12 cellular contexts compared by ENCODE assay signal in the genomic region with DNA sequence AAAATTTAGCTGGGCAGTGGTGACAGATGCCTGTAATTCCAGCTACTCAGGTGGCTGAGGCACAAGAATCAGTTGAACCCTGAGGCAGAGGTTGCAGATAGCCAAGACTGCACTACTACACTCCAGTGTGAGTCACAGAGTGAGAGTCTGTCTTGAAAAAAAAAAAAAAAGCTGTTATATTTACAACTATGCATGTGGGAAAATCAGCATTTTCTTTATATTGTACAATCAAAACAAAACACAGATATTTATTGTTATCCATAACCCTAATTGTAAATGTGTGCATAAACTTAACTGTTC. TPM values are rescaled to one million over a fixed set of nuclear protein-coding genes. Genes with fewer than 3 reads are reported as not detected.
DNase-seq lines count a peak whose midpoint lies in the region; ATAC-seq and TF ChIP-seq lines count a peak whose summit lies in the region.
"Had no signal": no experiment of that assay in that cellular context is flagged by ENCODE, and none has a peak within 500 bp of the region (broad histone marks: within the 10 kb centered on the region; RNA-seq: fewer than 3 reads in every experiment).

No MANE protein-coding gene starts in this region.

- no peak for TF ChIP-seq EP300 in suprapubic skin (IDR thresholded peaks at IDR 0.05)

- no peak overlapping the region for H3K4me3 Mint-ChIP-seq in T-cell
- H3K4me3 Mint-ChIP-seq: CD8-positive, alpha-beta memory T cell had no signal

- peaks cover 0 to 2% of the 10 kb centered on the region in 2 donors for H3K27me3 Mint-ChIP-seq in T-cell

- no peak for TF ChIP-seq POLR2A in suprapubic skin (IDR thresholded peaks at IDR 0.05)

- peaks cover 0 to 5% (median 0%) of the 10 kb centered on the region in 3 donors for H3K9me3 Mint-ChIP-seq in T-cell
- H3K9me3 Mint-ChIP-seq: CD8-positive, alpha-beta memory T cell had no signal

- no peaks in the 10 kb centered on the region for H3K9me3 ChIP-seq in suprapubic skin
- H3K9me3 ChIP-seq: heart right ventricle, SJCRH30 had no signal

- no peaks in the 10 kb centered on the region for H3K27me3 ChIP-seq in suprapubic skin
- H3K27me3 ChIP-seq: heart right ventricle had no signal

- DNase-seq in M059J (ENCODE audit: low read depth): peak; percentile 83
- DNase-seq in epithelial cell of esophagus (ENCODE audit: low read depth): peak; percentile 88
- no peak for DNase-seq in left lobe of liver (ENCODE audit: low spot score)
- DNase-seq in suprapubic skin (ENCODE audit: low spot score in 2 of 2): no peak
- DNase-seq in GM20000 (ENCODE audit: low spot score): no peak
- no peak for DNase-seq in T-cell
- DNase-seq in activated CD4-positive, alpha-beta T cell treated with anti-CD3 and anti-CD28 coated beads, Interleukin-2, amount 50 U/mL, for 4 hours: no peak
- DNase-seq: CD8-positive, alpha-beta memory T cell; heart right ventricle; SJCRH30 had no signal

- peaks cover 14% of the 10 kb centered on the region for H3K36me3 ChIP-seq in suprapubic skin
- H3K36me3 ChIP-seq: SJCRH30 had no signal

- H3K27ac ChIP-seq in suprapubic skin: peak overlapping the region; percentile 89
- H3K27ac ChIP-seq: SJCRH30 had no signal

- H3K36me3 Mint-ChIP-seq in T-cell: peaks cover 4% of the 10 kb centered on the region
- H3K36me3 Mint-ChIP-seq: CD8-positive, alpha-beta memory T cell had no signal

- CTCF ChIA-PET in T-cell (lab: Charles Lee): interaction anchor here (0.6 kb wide), 3 partner anchors 145 to 712 kb away, joined by 3 read pairs; no protein-coding TSS in a partner anchor

- H3K27ac Mint-ChIP-seq in T-cell: no peak overlapping the region

- ATAC-seq in left lobe of liver (peak; percentile 22), T-cell (replicated peaks in 1 of 4) (no peak), GM18502 (IDR thresholded peaks at IDR 0.05; ENCODE audit: poor library complexity, unreplicated experiment) (no peak)
- ATAC-seq: GM12878 had no signal

- peaks cover 32% of the 10 kb centered on the region for H3K4me1 ChIP-seq in suprapubic skin
- H3K4me1 ChIP-seq: SJCRH30 had no signal

- H3K4me3 ChIP-seq in epithelial cell of esophagus (ENCODE audit: low read length) (no peak overlapping the region), suprapubic skin (peak overlapping the region; percentile 8)
- H3K4me3 ChIP-seq: GM12878, heart right ventricle, SJCRH30 had no signal

- POLR2A ChIA-PET in T-cell (lab: Charles Lee): interaction anchor here in 1 of 2 donors (0.7 kb wide), 1 partner anchor 29 kb away, joined by 8 read pairs; no protein-coding TSS in a partner anchor

- no peak for TF ChIP-seq CTCF in epithelial cell of esophagus (IDR thresholded peaks at IDR 0.05; ENCODE audit: insufficient read depth, low read depth, low read length, missing control alignments)
- no peak for TF ChIP-seq CTCF in suprapubic skin (IDR thresholded peaks at IDR 0.05)
- no peak for TF ChIP-seq CTCF in GM20000 (IDR thresholded peaks at IDR 0.05; ENCODE audit: extremely low read depth, missing control alignments)

- peaks cover 0 to 7% (median 0%) of the 10 kb centered on the region in 3 donors for H3K4me1 Mint-ChIP-seq in T-cell

RNA-seq across cellular contexts. Expression of a gene that starts 12.5 kb away (rescaled TPM):
- total RNA-seq in M059J (2014; rRNA removed; shearing (Covaris generic)): 88.8 and 112 TPM in 2 replicates
- total RNA-seq in left lobe of liver: 1,748 TPM
- 100 to 1,000 TPM in 2 of 4 donors, 10 to 100 TPM in 2; 70.2 to 166 (median 95.4) TPM for total RNA-seq in suprapubic skin
- total RNA-seq in T-cell: 1 to 10 TPM; 2.2 to 5.9 (median 3.6) TPM

RNA-seq across cellular contexts. Expression of a gene that starts 19.3 kb away (rescaled TPM):
- 59.0 and 68.3 TPM in 2 replicates for total RNA-seq in M059J (2014; rRNA removed; shearing (Covaris generic))
- total RNA-seq in left lobe of liver: 1,760 TPM
- 10 to 100 TPM; 62.6 to 99.6 (median 65.6) TPM for total RNA-seq in suprapubic skin
- total RNA-seq in T-cell: 1 to 10 TPM; 1.5 to 5.0 (median 4.5) TPM

RNA-seq across cellular contexts. Expression of a gene that starts 29.2 kb away (rescaled TPM):
- 14.3 and 22.1 TPM in 2 replicates for total RNA-seq in M059J (2014; rRNA removed; shearing (Covaris generic))
- 243 TPM for total RNA-seq in left lobe of liver
- total RNA-seq in suprapubic skin: 10 to 100 TPM; 28.5 to 50.8 (median 34.7) TPM
- total RNA-seq in T-cell: 10 to 100 TPM; 18.1 to 36.6 (median 30.8) TPM

RNA-seq across cellular contexts. Expression of a gene that starts 48.9 kb away (rescaled TPM):
- not detected in 2 replicates for total RNA-seq in M059J (2014; rRNA removed; shearing (Covaris generic))
- total RNA-seq in left lobe of liver (154 TPM), suprapubic skin (1 to 10 TPM in 1 of 4 donors, under 1 TPM in 1, not detected in 2; 0.98 to 2.1 TPM), T-cell (under 1 TPM in 3 of 5 donors, not detected in 2; 0.26 to 0.70 (median 0.59) TPM)
- total RNA-seq: SJCRH30 had no signal

RNA-seq across cellular contexts. Expression of a gene that starts 50.4 kb away (rescaled TPM):
- 7.7 and 29.7 TPM in 2 replicates for total RNA-seq in M059J (2014; rRNA removed; shearing (Covaris generic))
- total RNA-seq in left lobe of liver (48.4 TPM), suprapubic skin (10 to 100 TPM; 29.9 to 69.8 (median 39.1) TPM), T-cell (10 to 100 TPM; 29.0 to 50.0 (median 41.5) TPM)

Comparison
In these comparisons a context has a peak if more than half of its experiments do, and no peak if none do; other contexts are left out.
1. DNase-seq: peak in M059J (single experiment) and epithelial cell of esophagus (single experiment); none in left lobe of liver (single experiment), suprapubic skin (0 of 2), GM20000 (single experiment), T-cell (0 of 34) and activated CD4-positive, alpha-beta T cell treated with anti-CD3 and anti-CD28 coated beads, Interleukin-2, amount 50 U/mL, for 4 hours (0 of 2).
2. RNA of a gene that starts 12.5 kb away (total RNA-seq): 1,748 TPM in left lobe of liver (single experiment); 88.8 to 112 TPM in M059J, 70.2 to 166 TPM in suprapubic skin and 2.2 to 5.9 TPM in T-cell; every median in the first group is over 10 times any median in the second.
3. RNA of a gene that starts 19.3 kb away (total RNA-seq): 1,760 TPM in left lobe of liver (single experiment); 59.0 to 68.3 TPM in M059J, 62.6 to 99.6 TPM in suprapubic skin and 1.5 to 5.0 TPM in T-cell; every median in the first group is over 10 times any median in the second.